Comparison of ENCODE assay signal across 11 cellular contexts in the genomic region with DNA sequence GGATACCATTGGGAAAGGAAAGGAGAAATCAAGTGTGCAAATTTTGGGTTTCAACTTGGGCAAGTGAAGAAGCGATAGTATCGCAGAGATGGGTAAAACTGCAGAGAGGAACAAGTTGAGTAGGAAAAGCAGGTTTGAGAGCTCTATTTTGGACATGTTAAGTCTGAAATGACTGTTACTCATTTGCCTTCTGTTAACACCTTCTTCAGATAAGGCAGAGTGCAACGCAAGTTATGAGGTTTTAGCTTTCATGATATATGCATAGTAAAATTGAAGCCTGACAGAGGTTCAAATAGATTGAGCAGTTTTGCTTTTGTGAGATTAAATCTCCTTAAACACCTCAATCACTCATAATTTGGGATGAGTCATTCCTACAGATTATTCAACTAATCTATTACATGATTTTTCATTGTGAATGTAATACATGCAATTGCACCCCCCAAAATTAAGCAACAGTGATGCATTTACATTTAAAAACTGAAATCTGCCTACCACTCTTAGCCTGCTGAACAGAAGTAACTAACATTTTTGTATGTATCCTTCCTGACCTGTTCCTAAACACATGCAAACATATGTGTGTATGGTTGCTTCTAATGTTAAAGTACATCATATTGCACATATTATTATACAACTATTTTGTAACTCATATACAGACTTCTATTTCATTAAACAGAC.
DNase-seq lines count a peak whose midpoint lies in the region; ATAC-seq, FAIRE-seq and TF ChIP-seq lines count a peak whose summit lies in the region.
"Had no signal": no experiment of that assay in that cellular context is flagged by ENCODE, and none has a peak within 500 bp of the region (broad histone marks: within the 10 kb centered on the region; RNA-seq: fewer than 3 reads in every experiment).

No MANE protein-coding gene starts in this region.

- TF ChIP-seq CTCF in CD4-positive, alpha-beta T cell (IDR thresholded peaks at IDR 0.05), result no peak
- TF ChIP-seq CTCF in foreskin fibroblast (IDR thresholded peaks at IDR 0.05; ENCODE audit: low read depth, low read length), result no peak
- no peak for TF ChIP-seq CTCF in dorsolateral prefrontal cortex (IDR thresholded peaks at IDR 0.05 in 54 of 56, conservative IDR thresholded peaks at IDR 0.05 in 2 of 56; ENCODE audit: low read depth in 1 of 56, partially characterized antibody in 56 of 56)
- TF ChIP-seq CTCF in upper lobe of left lung (IDR thresholded peaks at IDR 0.05), result no peak

- no peak for TF ChIP-seq POLR2A in upper lobe of left lung (IDR thresholded peaks at IDR 0.05)

- peaks cover 6% of the 10 kb centered on the region for H3K9me3 Mint-ChIP-seq in CD4-positive, alpha-beta T cell
- peaks cover 6% of the 10 kb centered on the region for H3K9me3 Mint-ChIP-seq in T-helper 1 cell treated with Interleukin-12 subunit alpha and Interleukin-12 subunit beta and Interleukin-4 antibody, amounts not matched to agents 30 μg/mL and 1 μg/mL, for 36 hours

- DNase-seq in CD4-positive, alpha-beta T cell, result no peak
- DNase-seq in GM19239 (ENCODE audit: insufficient read length, low spot score) (no peak), foreskin fibroblast (no peak), dorsolateral prefrontal cortex (no peak), upper lobe of left lung (no peak), KG1 (lab: John Stamatoyannopoulos, UW) (no peak)
- DNase-seq: brain microvascular endothelial cell had no signal

- H3K27me3 Mint-ChIP-seq in CD4-positive, alpha-beta T cell, result no peaks in the 10 kb centered on the region
- H3K27me3 Mint-ChIP-seq in T-helper 1 cell treated with Interleukin-12 subunit alpha and Interleukin-12 subunit beta and Interleukin-4 antibody, amounts not matched to agents 30 μg/mL and 1 μg/mL, for 36 hours (ENCODE audit: low read depth), result no peaks in the 10 kb centered on the region

- peaks cover 0 to 16% (median 3%) of the 10 kb centered on the region in 4 donors for H3K4me1 ChIP-seq in upper lobe of left lung
- H3K4me1 ChIP-seq: SJSA1 had no signal

- H3K36me3 Mint-ChIP-seq in CD4-positive, alpha-beta T cell (ENCODE audit: low read depth), result peaks cover 100% of the 10 kb centered on the region
- H3K36me3 Mint-ChIP-seq in T-helper 1 cell treated with Interleukin-12 subunit alpha and Interleukin-12 subunit beta and Interleukin-4 antibody, amounts not matched to agents 30 μg/mL and 1 μg/mL, for 36 hours (ENCODE audit: low read depth), result peaks cover 66% of the 10 kb centered on the region

- no peaks in the 10 kb centered on the region for H3K36me3 ChIP-seq in upper lobe of left lung
- H3K36me3 ChIP-seq: brain microvascular endothelial cell, SJSA1 had no signal

- no peak for TF ChIP-seq EP300 in upper lobe of left lung (IDR thresholded peaks at IDR 0.05)

- H3K4me1 Mint-ChIP-seq in CD4-positive, alpha-beta T cell (ENCODE audit: low read depth), result peaks cover 23% of the 10 kb centered on the region
- peaks cover 18% of the 10 kb centered on the region for H3K4me1 Mint-ChIP-seq in T-helper 1 cell treated with Interleukin-12 subunit alpha and Interleukin-12 subunit beta and Interleukin-4 antibody, amounts not matched to agents 30 μg/mL and 1 μg/mL, for 36 hours (ENCODE audit: low read depth)

- H3K4me3 ChIP-seq in foreskin fibroblast (ENCODE audit: low read depth in 1 of 2, low read length in 2 of 2) (no peak overlapping the region), dorsolateral prefrontal cortex (no peak overlapping the region), upper lobe of left lung (no peak overlapping the region)
- H3K4me3 ChIP-seq: SJSA1 had no signal

- WGBS in upper lobe of left lung, 2 donors, result 88 to 90% methylated on average over 3 of the region's 3 CpGs

- CTCF ChIA-PET in CD4-positive, alpha-beta T cell (lab: Charles Lee), result no interaction called here

- H3K4me3 Mint-ChIP-seq in CD4-positive, alpha-beta T cell, result no peak overlapping the region
- H3K4me3 Mint-ChIP-seq in T-helper 1 cell treated with Interleukin-12 subunit alpha and Interleukin-12 subunit beta and Interleukin-4 antibody, amounts not matched to agents 30 μg/mL and 1 μg/mL, for 36 hours, result no peak overlapping the region

- no peak for ATAC-seq in CD4-positive, alpha-beta T cell (ENCODE audit: poor library complexity)
- ATAC-seq in HG02884 (IDR thresholded peaks at IDR 0.05; ENCODE audit: unreplicated experiment) (peak; percentile 85), upper lobe of left lung (ENCODE audit: low FRiP score in 2 of 2) (no peak)

- intact Hi-C loops in CD4-positive, alpha-beta T cell (cut with DNase I, micrococcal nuclease), result no loop called here
- intact Hi-C loops in dorsolateral prefrontal cortex (cut with DNase I), result no loop called here

- peak; percentile 77 for FAIRE-seq in GM19239 (lab: Jason Lieb, UNC)
- FAIRE-seq: urothelium cell line had no signal

- POLR2A ChIA-PET in CD4-positive, alpha-beta T cell (lab: Charles Lee), result no interaction called here

- no peak overlapping the region for H3K27ac ChIP-seq in CD4-positive, alpha-beta T cell (ENCODE audit: low read depth, low read length)
- H3K27ac ChIP-seq in dorsolateral prefrontal cortex, result no peak overlapping the region
- no peak overlapping the region for H3K27ac ChIP-seq in upper lobe of left lung
- H3K27ac ChIP-seq: brain microvascular endothelial cell, SJSA1 had no signal

- H3K27ac Mint-ChIP-seq in CD4-positive, alpha-beta T cell, result peak overlapping the region; percentile 31
- H3K27ac Mint-ChIP-seq in T-helper 1 cell treated with Interleukin-12 subunit alpha and Interleukin-12 subunit beta and Interleukin-4 antibody, amounts not matched to agents 30 μg/mL and 1 μg/mL, for 36 hours, result peak overlapping the region; percentile 5

- no peaks in the 10 kb centered on the region for H3K9me3 ChIP-seq in CD4-positive, alpha-beta T cell (ENCODE audit: control insufficient read depth, low read length)
- H3K9me3 ChIP-seq in upper lobe of left lung, result no peaks in the 10 kb centered on the region
- H3K9me3 ChIP-seq: SJSA1 had no signal

- no peaks in the 10 kb centered on the region for H3K27me3 ChIP-seq in CD4-positive, alpha-beta T cell (ENCODE audit: control insufficient read depth, insufficient read depth, low read length)
- H3K27me3 ChIP-seq in dorsolateral prefrontal cortex, result no peaks in the 10 kb centered on the region
- H3K27me3 ChIP-seq in upper lobe of left lung, result no peaks in the 10 kb centered on the region
- H3K27me3 ChIP-seq: brain microvascular endothelial cell, SJSA1 had no signal
